Comparison of ENCODE assay signal across 18 cellular contexts in the genomic region with DNA sequence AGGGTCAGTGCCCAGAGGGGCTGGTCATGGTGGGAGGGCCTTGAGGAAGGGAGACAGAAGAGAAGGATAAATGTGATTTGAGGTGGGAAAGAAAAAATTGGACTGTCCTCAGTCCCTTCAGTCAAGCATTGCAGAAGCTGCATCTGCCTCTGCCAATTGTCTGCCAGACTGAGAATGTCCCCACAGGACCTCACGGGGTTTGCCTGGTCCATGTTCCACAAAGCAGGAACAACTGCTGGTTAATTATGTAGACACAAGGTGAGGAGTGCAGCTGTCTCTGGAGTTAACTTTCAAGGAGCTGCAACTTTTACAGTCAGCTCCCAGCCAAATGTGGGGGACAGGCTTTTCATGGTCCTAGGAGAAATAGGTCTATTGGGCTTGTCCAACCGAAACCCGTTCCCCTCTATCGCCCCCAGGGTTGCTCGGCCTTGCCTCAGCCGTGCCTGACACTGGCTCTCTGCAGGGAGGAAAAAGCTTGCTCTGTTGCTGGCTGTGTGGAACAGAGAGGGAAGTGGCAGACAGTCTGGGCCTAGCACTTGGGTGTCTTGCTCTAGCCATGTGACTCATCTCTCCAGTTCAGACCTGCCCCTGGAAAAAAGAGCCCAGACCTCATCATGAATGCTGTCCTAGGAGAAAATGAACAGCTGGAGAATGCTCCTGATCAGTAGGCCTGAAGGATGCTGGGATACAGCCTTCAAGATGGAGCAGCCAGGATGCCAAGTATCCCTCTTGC. TPM values are rescaled to one million over a fixed set of nuclear protein-coding genes. Genes with fewer than 3 reads are reported as not detected.
DNase-seq lines count a peak whose midpoint lies in the region; ATAC-seq and TF ChIP-seq lines count a peak whose summit lies in the region.
"Had no signal": no experiment of that assay in that cellular context is flagged by ENCODE, and none has a peak within 500 bp of the region (broad histone marks: within the 10 kb centered on the region; RNA-seq: fewer than 3 reads in every experiment).

No MANE protein-coding gene starts in this region.

- H2AFZ ChIP-seq in IMR-90 (replicated peaks; ENCODE audit: low read length, poor library complexity) (no peak overlapping the region), MM.1S (ENCODE audit: low read length) (no peak overlapping the region)

- no peaks in the 10 kb centered on the region for H3K9me3 Mint-ChIP-seq in HFFc6
- H3K9me3 Mint-ChIP-seq: activated T-cell treated with anti-CD3 and anti-CD28 coated beads, Interleukin-2, amount 50 U/mL, for 4 hours; CD4-positive, alpha-beta memory T cell had no signal

- intact Hi-C loops in IMR-90 (cut with micrococcal nuclease), result no loop called here

- H3K4me1 Mint-ChIP-seq in HFFc6 (ENCODE audit: low read depth), result peaks cover 21% of the 10 kb centered on the region

- TF ChIP-seq CTCF in IMR-90 (conservative IDR thresholded peaks at IDR 0.05; ENCODE audit: low read depth, low read length) (no peak), MM.1S (IDR thresholded peaks at IDR 0.05; ENCODE audit: low read length) (no peak), HFFc6 (IDR thresholded peaks at IDR 0.05) (no peak)

- no peak overlapping the region for H4K91ac ChIP-seq in IMR-90 (ENCODE audit: insufficient read depth, low read depth, low read length)

- H4K8ac ChIP-seq in IMR-90 (ENCODE audit: low read depth in 2 of 2, low read length in 2 of 2), result no peak overlapping the region

- in situ Hi-C loops in IMR-90 (cut with MboI; ENCODE audit: low sequenced_read_pairs), result no loop called here

- no peak for TF ChIP-seq POLR2A in IMR-90 (IDR thresholded peaks at IDR 0.05; ENCODE audit: low read depth, low read length)

- no peak overlapping the region for H3K27ac Mint-ChIP-seq in HFFc6
- H3K27ac Mint-ChIP-seq: progenitor cell of endocrine pancreas had no signal

- H3K4me1 ChIP-seq in IMR-90 (ENCODE audit: control insufficient read depth, insufficient read depth, low read length) (no peaks in the 10 kb centered on the region), MM.1S (ENCODE audit: low read length) (no peaks in the 10 kb centered on the region)
- H3K4me1 ChIP-seq: heart right ventricle had no signal

- no peak overlapping the region for H2BK5ac ChIP-seq in IMR-90 (ENCODE audit: low read depth, low read length, poor library complexity, severe bottlenecking)

- POLR2A ChIA-PET in IMR-90 (lab: Charles Lee; ENCODE audit: unreplicated experiment), result no interaction called here

- no TSS peak for BruUV-seq in IMR-90 (replicated peaks; lab: Mats Ljungman, UMichigan)

- H3K23ac ChIP-seq in IMR-90 (ENCODE audit: low read depth, low read length), result no peak overlapping the region

- peaks cover 15% of the 10 kb centered on the region for H3K27me3 Mint-ChIP-seq in HFFc6 (ENCODE audit: insufficient read depth)

- H4K20me1 ChIP-seq in IMR-90 (ENCODE audit: insufficient read depth, low read length) (no peaks in the 10 kb centered on the region), MM.1S (ENCODE audit: insufficient read depth, low read length) (no peaks in the 10 kb centered on the region)

- H3K4me2 ChIP-seq in IMR-90 (ENCODE audit: low read depth, low read length) (no peak overlapping the region), MM.1S (ENCODE audit: low read depth, low read length) (no peak overlapping the region)

- H3K9me3 ChIP-seq in IMR-90 (ENCODE audit: control insufficient read depth, insufficient read depth, low read length) (no peaks in the 10 kb centered on the region), MM.1S (replicated peaks; ENCODE audit: insufficient read depth, low read length) (no peaks in the 10 kb centered on the region)
- H3K9me3 ChIP-seq: heart right ventricle had no signal

- no peaks in the 10 kb centered on the region for H3K79me1 ChIP-seq in IMR-90 (ENCODE audit: low read depth in 1 of 2, low read length in 2 of 2)

- no peak overlapping the region for H3K18ac ChIP-seq in IMR-90 (ENCODE audit: low read depth, low read length)

- dilution Hi-C loops in IMR-90 (cut with HindIII; ENCODE audit: low sequenced_read_pairs, unreplicated experiment), result no loop called here

- H3K4ac ChIP-seq in IMR-90 (ENCODE audit: low read depth, low read length), result no peak overlapping the region

- H2BK15ac ChIP-seq in IMR-90 (ENCODE audit: low read depth, low read length), result no peak overlapping the region

- H2AK5ac ChIP-seq in IMR-90 (ENCODE audit: low read depth, low read length), result no peak overlapping the region

- H3K56ac ChIP-seq in IMR-90 (ENCODE audit: extremely low read depth, insufficient read depth, low read length), result no peak overlapping the region

- H2BK20ac ChIP-seq in IMR-90 (ENCODE audit: low read depth, low read length), result no peak overlapping the region

- H2AK9ac ChIP-seq in IMR-90 (replicated peaks; ENCODE audit: low read depth, low read length, poor library complexity), result no peak overlapping the region

- no peaks in the 10 kb centered on the region for H3K9me2 ChIP-seq in MM.1S (replicated peaks; ENCODE audit: insufficient read depth, low read length)

- H3K9ac ChIP-seq in IMR-90 (ENCODE audit: low read depth, low read length) (no peak overlapping the region), MM.1S (ENCODE audit: low read length) (no peak overlapping the region)

- no peaks in the 10 kb centered on the region for H3K36me3 Mint-ChIP-seq in HFFc6 (ENCODE audit: low read depth)
- H3K36me3 Mint-ChIP-seq: CD4-positive, alpha-beta memory T cell had no signal

- ATAC-seq in IMR-90 (ENCODE audit: low read depth), result no peak
- ATAC-seq: activated T-cell treated with anti-CD3 and anti-CD28 coated beads, Interleukin-2, amount 50 U/mL, for 4 hours had no signal

- DNase-seq in IMR-90 (peak; percentile 20), SKM-1 (lab: John Stamatoyannopoulos, UW; ENCODE audit: unreplicated experiment) (peak; percentile 3), islet precursor cell (peak; percentile 76), MM.1S (no peak), GOT3 (lab: John Stamatoyannopoulos, UW) (no peak), NCI-H510A treated with DMSO at 0.1 percent for 48 hours (lab: John Stamatoyannopoulos, UW) (no peak), HFFc6 (no peak)
- DNase-seq: activated CD4-positive, alpha-beta T cell treated with anti-CD3 and anti-CD28 coated beads, Interleukin-2, amount 50 U/mL, for 1 hour; activated T-cell treated with anti-CD3 and anti-CD28 coated beads, Interleukin-2, amount 50 U/mL, for 4 hours; caudate nucleus; CD4-positive, alpha-beta memory T cell; GF-D8; heart right ventricle; NCI-H774; SHP77; substantia nigra had no signal

- H3K14ac ChIP-seq in IMR-90 (replicated peaks; ENCODE audit: low read depth, low read length), result no peak overlapping the region

- H4K5ac ChIP-seq in IMR-90 (ENCODE audit: low read depth, low read length), result no peak overlapping the region

- H3K9me1 ChIP-seq in IMR-90 (ENCODE audit: insufficient read depth, low read length), result no peaks in the 10 kb centered on the region

- no peak overlapping the region for H3K4me3 ChIP-seq in IMR-90 (ENCODE audit: insufficient read depth, low read depth, low read length)
- H3K4me3 ChIP-seq in skin epidermis, result no peak overlapping the region
- H3K4me3 ChIP-seq in MM.1S (ENCODE audit: low read length), result no peak overlapping the region
- H3K4me3 ChIP-seq: heart right ventricle had no signal

- no CpG with 5 or more reads among the region's 6 CpGs for WGBS in IMR-90 (ENCODE audit: extremely low coverage in 2 of 2, insufficient read length in 1 of 2), 2 experiments

- CTCF ChIA-PET in IMR-90 (lab: Yijun Ruan, JAX), result no interaction called here

- H3F3A ChIP-seq in MM.1S (ENCODE audit: insufficient read depth, low read length), result no peaks in the 10 kb centered on the region

- TF ChIP-seq RAD21 in IMR-90 (IDR thresholded peaks at IDR 0.05; ENCODE audit: low read length), result no peak

- H3K36me3 ChIP-seq in IMR-90 (ENCODE audit: control insufficient read depth, insufficient read depth, low read length), result no peaks in the 10 kb centered on the region
- H3K36me3 ChIP-seq in MM.1S (replicated peaks; ENCODE audit: insufficient read depth, low read length), result no peaks in the 10 kb centered on the region
- H3K36me3 ChIP-seq: heart right ventricle had no signal

- H2BK120ac ChIP-seq in IMR-90 (ENCODE audit: low read depth, low read length), result no peak overlapping the region

- no peaks in the 10 kb centered on the region for H3K79me2 ChIP-seq in MM.1S (ENCODE audit: low read length)

- H3K27ac ChIP-seq in IMR-90 (ENCODE audit: insufficient read depth, low read length) (no peak overlapping the region), skin epidermis (peak overlapping the region in 13 of 21 experiments; percentile 12 to 78 (median 63)), MM.1S (ENCODE audit: low read length) (no peak overlapping the region)
- H3K27ac ChIP-seq: heart right ventricle had no signal

- no peak overlapping the region for H3K4me3 Mint-ChIP-seq in HFFc6
- H3K4me3 Mint-ChIP-seq: activated T-cell treated with anti-CD3 and anti-CD28 coated beads, Interleukin-2, amount 50 U/mL, for 4 hours; CD4-positive, alpha-beta memory T cell had no signal

- peaks cover 32% of the 10 kb centered on the region for H3K27me3 ChIP-seq in IMR-90 (ENCODE audit: control insufficient read depth, insufficient read depth, low read length)
- no peaks in the 10 kb centered on the region for H3K27me3 ChIP-seq in MM.1S (replicated peaks; ENCODE audit: insufficient read depth, low read length)

TF ChIP-seq in IMR-90, 13 proteins besides CTCF, POLR2A, EP300 and RAD21 (continues in another document):
- TF ChIP-seq, protein P1, sequence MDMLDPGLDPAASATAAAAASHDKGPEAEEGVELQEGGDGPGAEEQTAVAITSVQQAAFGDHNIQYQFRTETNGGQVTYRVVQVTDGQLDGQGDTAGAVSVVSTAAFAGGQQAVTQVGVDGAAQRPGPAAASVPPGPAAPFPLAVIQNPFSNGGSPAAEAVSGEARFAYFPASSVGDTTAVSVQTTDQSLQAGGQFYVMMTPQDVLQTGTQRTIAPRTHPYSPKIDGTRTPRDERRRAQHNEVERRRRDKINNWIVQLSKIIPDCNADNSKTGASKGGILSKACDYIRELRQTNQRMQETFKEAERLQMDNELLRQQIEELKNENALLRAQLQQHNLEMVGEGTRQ (IDR thresholded peaks at IDR 0.05; ENCODE audit: low read depth, low read length), result no peak
- TF ChIP-seq NFE2L2 (IDR thresholded peaks at IDR 0.05; ENCODE audit: low read depth, low read length) (no peak), CHD1 (IDR thresholded peaks at IDR 0.05; ENCODE audit: low read depth, low read length) (no peak), SMC3 (IDR thresholded peaks at IDR 0.05; ENCODE audit: low read depth, low read length) (no peak), RFX5 (IDR thresholded peaks at IDR 0.05; ENCODE audit: low read depth, low read length) (no peak), RCOR1 (IDR thresholded peaks at IDR 0.05; ENCODE audit: insufficient replicate concordance, low read length) (no peak), MXI1 (IDR thresholded peaks at IDR 0.05; ENCODE audit: borderline replicate concordance, low read depth, low read length) (no peak), MAZ (IDR thresholded peaks at IDR 0.05; ENCODE audit: borderline replicate concordance, low read depth, low read length) (no peak)

RNA-seq across cellular contexts. Expression of a gene that starts 31.1 kb away (rescaled TPM):
- 0.18 and 0.28 TPM in 2 replicates for total RNA-seq in IMR-90 (2012; rRNA removed)
- 1.1 and 1.5 TPM in 2 replicates for polyA plus RNA-seq in IMR-90 (2012; rRNA removed)
- 0.37 and 0.92 TPM in 2 replicates for polyA plus RNA-seq in IMR-90 (2012; cell fraction: cytosol; rRNA removed)
- 1.8 and 3.0 TPM in 2 replicates for polyA plus RNA-seq in IMR-90 (2012; cell fraction: nucleus; rRNA removed; ENCODE audit: low replicate concordance)
- total RNA-seq in HFFc6 (2021; fragmentation: NEBNext Ultra II Directional; extraction: Animal tissue kit (Norgen Biotek cat#: 25700)), result 1 to 10 TPM in 5 of 6 experiments, under 1 TPM in 1; 0.33 to 6.7 (median 5.1) TPM

Comparison
In these comparisons a context has a peak if more than half of its experiments do, and no peak if none do; other contexts are left out.
1. DNase-seq: peak in IMR-90 (single experiment), SKM-1 (single experiment) and islet precursor cell (single experiment); none in MM.1S (single experiment), GOT3 (single experiment), NCI-H510A treated with DMSO at 0.1 percent for 48 hours (single experiment) and HFFc6 (single experiment).
2. H3K27ac ChIP-seq: peak in skin epidermis (13 of 21); none in IMR-90 (single experiment) and MM.1S (single experiment).